31 cellular contexts compared by ENCODE assay signal in the genomic region with DNA sequence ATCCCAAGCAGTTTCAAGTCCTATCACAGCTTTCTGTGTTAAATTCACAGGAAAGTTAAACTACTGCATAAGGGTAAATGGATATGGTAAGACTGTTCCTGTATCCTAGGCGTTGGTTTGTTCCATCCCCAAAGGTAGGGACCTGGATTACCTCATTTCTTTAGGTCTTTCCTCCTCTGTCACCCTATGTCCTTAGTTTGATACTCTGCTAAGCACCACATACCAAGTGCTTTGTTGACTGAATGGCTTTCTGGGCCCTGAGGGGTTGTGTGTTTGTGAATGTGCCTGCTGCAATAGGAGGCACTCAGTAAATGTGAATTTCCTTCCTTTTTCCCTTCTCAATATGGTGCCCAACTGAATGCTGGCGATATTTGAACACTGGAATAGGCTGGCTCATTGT. TPM values are rescaled to one million over a fixed set of nuclear protein-coding genes. Genes with fewer than 3 reads are reported as not detected.
"Had no signal": no experiment of that assay in that cellular context is flagged by ENCODE, and none has a peak within 500 bp of the region (broad histone marks: within the 10 kb centered on the region; RNA-seq: fewer than 3 reads in every experiment).

No MANE protein-coding gene starts in this region.

- H3K9me3 ChIP-seq: adrenal gland, SJSA1, SK-N-SH had no signal

- H3K36me3 ChIP-seq: adrenal gland, brain microvascular endothelial cell, SJSA1 had no signal

- ATAC-seq: activated CD4-positive, CD25-positive, alpha-beta regulatory T cell treated with anti-CD3 and anti-CD28 coated beads, Interleukin-2, amount 50 U/mL, for 24 hours; activated naive CD4-positive, alpha-beta T cell treated with anti-CD3 and anti-CD28 coated beads, Interleukin-2, amount 50 U/mL, for 72 hours; activated T-cell treated with anti-CD3 and anti-CD28 coated beads, Interleukin-2, amount 50 U/mL, for 4 hours; Panc1 had no signal

- H3K36me3 Mint-ChIP-seq: activated CD4-positive, alpha-beta memory T cell treated with anti-CD3 and anti-CD28 coated beads for 36 hours; activated naive CD4-positive, alpha-beta T cell treated with anti-CD3 and anti-CD28 coated beads, Interleukin-2, amount 50 U/mL, for 72 hours had no signal

- H3K9me3 Mint-ChIP-seq: activated CD4-positive, alpha-beta memory T cell treated with anti-CD3 and anti-CD28 coated beads for 36 hours; activated naive CD4-positive, alpha-beta T cell treated with anti-CD3 and anti-CD28 coated beads for 36 hours; activated naive CD4-positive, alpha-beta T cell treated with anti-CD3 and anti-CD28 coated beads, Interleukin-2, amount 50 U/mL, for 72 hours; activated T-cell treated with anti-CD3 and anti-CD28 coated beads, Interleukin-2, amount 50 U/mL, for 4 hours; activated T-helper 1 cell treated with anti-CD3 and anti-CD28 coated beads, Interleukin-12 subunit alpha, Interleukin-12 subunit beta, Interleukin-2, Interleukin-4 antibody, amounts not matched to agents 30 ng/mL and 10 ng/mL and 1 ng/mL, durations not matched to agents 14 hours and 24 hours and 36 hours; T-helper 1 cell treated with Interleukin-12 subunit alpha and Interleukin-12 subunit beta and Interleukin-4 antibody, amounts not matched to agents 30 μg/mL and 1 μg/mL, for 36 hours; T-helper 2 cell treated with Interferon-gamma antibody and Interleukin-4, amounts not matched to agents 5 μg/mL and 100 μg/mL, for 36 hours had no signal

- H3K4me1 ChIP-seq: SJSA1 had no signal

- H3K4me3 Mint-ChIP-seq: activated CD4-positive, alpha-beta memory T cell treated with anti-CD3 and anti-CD28 coated beads for 36 hours; activated naive CD4-positive, alpha-beta T cell treated with anti-CD3 and anti-CD28 coated beads for 36 hours; activated T-cell treated with anti-CD3 and anti-CD28 coated beads, Interleukin-2, amount 50 U/mL, for 4 hours; activated T-helper 1 cell treated with anti-CD3 and anti-CD28 coated beads, Interleukin-12 subunit alpha, Interleukin-12 subunit beta, Interleukin-2, Interleukin-4 antibody, amounts not matched to agents 30 ng/mL and 10 ng/mL and 1 ng/mL, durations not matched to agents 14 hours and 24 hours and 36 hours; T-helper 1 cell treated with Interleukin-12 subunit alpha and Interleukin-12 subunit beta and Interleukin-4 antibody, amounts not matched to agents 30 μg/mL and 1 μg/mL, for 36 hours; T-helper 2 cell treated with Interferon-gamma antibody and Interleukin-4, amounts not matched to agents 5 μg/mL and 100 μg/mL, for 36 hours had no signal

- H3K4me2 ChIP-seq: SK-N-SH had no signal

- H3K27me3 ChIP-seq: adrenal gland, brain microvascular endothelial cell, SJSA1 had no signal

- H3K4me3 ChIP-seq: adrenal gland, SJSA1 had no signal

- H3K9ac ChIP-seq: SK-N-SH had no signal

- DNase-seq: activated CD4-positive, alpha-beta memory T cell treated with anti-CD3 and anti-CD28 coated beads for 36 hours; activated CD4-positive, alpha-beta T cell treated with anti-CD3 and anti-CD28 coated beads for 4 hours; activated CD4-positive, alpha-beta T cell treated with anti-CD3 and anti-CD28 coated beads, Interleukin-2, amount 50 U/mL, for 1 hour; activated CD8-positive, alpha-beta memory T cell treated with anti-CD3 and anti-CD28 coated beads, Interleukin-2, amount 50 U/mL, for 4 hours; activated gamma-delta T cell treated with Interleukin-2 at 50 U/mL for 16 hours; activated naive CD4-positive, alpha-beta T cell treated with anti-CD3 and anti-CD28 coated beads for 36 hours; activated T-cell treated with anti-CD3 and anti-CD28 coated beads for 4 hours; activated T-cell treated with anti-CD3 and anti-CD28 coated beads, Interleukin-2, amount 50 U/mL, for 4 hours; adrenal gland; anterior cingulate cortex; brain microvascular endothelial cell; central memory CD4-positive, alpha-beta T cell; Karpas-422; NCI-H1105; NCI-H1417 treated with DMSO at 0.1 percent for 48 hours; NCI-H1694; NCI-H1930; NCI-H2081 treated with DMSO at 0.1 percent for 48 hours; NCI-H226; NCI-H446 treated with DMSO at 0.1 percent for 48 hours; NCI-H524; SHP77 treated with DMSO at 0.1 percent for 48 hours; SK-N-SH had no signal

- H3K27ac Mint-ChIP-seq: activated CD4-positive, alpha-beta memory T cell treated with anti-CD3 and anti-CD28 coated beads for 36 hours; activated naive CD4-positive, alpha-beta T cell treated with anti-CD3 and anti-CD28 coated beads for 36 hours; activated naive CD4-positive, alpha-beta T cell treated with anti-CD3 and anti-CD28 coated beads, Interleukin-2, amount 50 U/mL, for 72 hours; activated T-helper 1 cell treated with anti-CD3 and anti-CD28 coated beads, Interleukin-12 subunit alpha, Interleukin-12 subunit beta, Interleukin-2, Interleukin-4 antibody, amounts not matched to agents 30 ng/mL and 10 ng/mL and 1 ng/mL, durations not matched to agents 14 hours and 24 hours and 36 hours; T-helper 1 cell treated with Interleukin-12 subunit alpha and Interleukin-12 subunit beta and Interleukin-4 antibody, amounts not matched to agents 30 μg/mL and 1 μg/mL, for 36 hours; T-helper 2 cell treated with Interferon-gamma antibody and Interleukin-4, amounts not matched to agents 5 μg/mL and 100 μg/mL, for 36 hours had no signal

- H3K27me3 Mint-ChIP-seq: activated CD4-positive, alpha-beta memory T cell treated with anti-CD3 and anti-CD28 coated beads for 36 hours had no signal

- H3K27ac ChIP-seq: adrenal gland, brain microvascular endothelial cell, SJSA1 had no signal

RNA-seq across cellular contexts. Expression of a gene that starts 7.8 kb away (rescaled TPM):
- total RNA-seq: activated CD4-positive, alpha-beta memory T cell treated with anti-CD3 and anti-CD28 coated beads for 36 hours; activated naive CD4-positive, alpha-beta T cell treated with anti-CD3 and anti-CD28 coated beads for 36 hours; activated naive CD4-positive, alpha-beta T cell treated with anti-CD3 and anti-CD28 coated beads, Interleukin-2, amount 50 U/mL, for 72 hours; activated T-helper 1 cell treated with anti-CD3 and anti-CD28 coated beads, Interleukin-12 subunit alpha, Interleukin-12 subunit beta, Interleukin-2, Interleukin-4 antibody, amounts not matched to agents 30 ng/mL and 10 ng/mL and 1 ng/mL, durations not matched to agents 14 hours and 24 hours and 36 hours; RPMI7951; SJSA1 had no signal
- polyA plus RNA-seq: SK-N-SH had no signal
